ENCODE assay signal across 8 cellular contexts in genomic region chr15:90336705-90337141, GRCh38. TPM values are rescaled to one million over a fixed set of nuclear protein-coding genes. Genes with fewer than 3 reads are reported as not detected.
DNase-seq lines count a peak whose midpoint lies in the region; ATAC-seq and TF ChIP-seq lines count a peak whose summit lies in the region.

No MANE protein-coding gene starts in this region.

- no peaks in the 10 kb centered on the region for H3K36me3 ChIP-seq in BJ (ENCODE audit: control insufficient read depth, insufficient read depth, low read length)
- H3K36me3 ChIP-seq in Karpas-422 (ENCODE audit: insufficient read depth, low read length): no peaks in the 10 kb centered on the region

- H3K4me1 ChIP-seq in Karpas-422 (ENCODE audit: low read length): no peaks in the 10 kb centered on the region; the same call in 1 of the 2 replicates

- TF ChIP-seq CTCF in BJ (IDR thresholded peaks at IDR 0.05; ENCODE audit: insufficient read depth, low read depth, low read length): no peak

- H3K27me3 Mint-ChIP-seq in activated naive CD8-positive, alpha-beta T cell treated with anti-CD3 and anti-CD28 coated beads, Interleukin-2, amount 50 U/mL, for 24 hours: no peaks in the 10 kb centered on the region

- no peak overlapping the region for H3K9ac ChIP-seq in Karpas-422 (ENCODE audit: low read length)

- no peaks in the 10 kb centered on the region for H3K9me3 Mint-ChIP-seq in activated naive CD8-positive, alpha-beta T cell treated with anti-CD3 and anti-CD28 coated beads, Interleukin-2, amount 50 U/mL, for 24 hours

- H3K4me3 ChIP-seq in BJ (ENCODE audit: low read depth, low read length): no peak overlapping the region
- no peak overlapping the region for H3K4me3 ChIP-seq in Karpas-422 (ENCODE audit: low read length)

- no peak overlapping the region for H2AFZ ChIP-seq in Karpas-422 (ENCODE audit: low read length)

- H3K4me3 Mint-ChIP-seq in activated naive CD8-positive, alpha-beta T cell treated with anti-CD3 and anti-CD28 coated beads, Interleukin-2, amount 50 U/mL, for 24 hours: no peak overlapping the region

- no peaks in the 10 kb centered on the region for H3K9me3 ChIP-seq in Karpas-422 (ENCODE audit: low read length)

- no peaks in the 10 kb centered on the region for H3K27me3 ChIP-seq in BJ (ENCODE audit: control insufficient read depth, insufficient read depth, low read length)
- H3K27me3 ChIP-seq in Karpas-422 (ENCODE audit: low read length): no peaks in the 10 kb centered on the region

- H3K27ac ChIP-seq in Karpas-422 (ENCODE audit: low read length): no peak overlapping the region

- peak; percentile 46 for ATAC-seq in activated naive CD8-positive, alpha-beta T cell treated with anti-CD3 and anti-CD28 coated beads, Interleukin-2, amount 50 U/mL, for 24 hours
- ATAC-seq in HG02885 (IDR thresholded peaks at IDR 0.05; ENCODE audit: poor library complexity, unreplicated experiment): no peak

- H4K20me1 ChIP-seq in Karpas-422 (ENCODE audit: insufficient read depth, low read depth, low read length): no peaks in the 10 kb centered on the region

- peaks cover 7% of the 10 kb centered on the region for H3K4me1 Mint-ChIP-seq in activated naive CD8-positive, alpha-beta T cell treated with anti-CD3 and anti-CD28 coated beads, Interleukin-2, amount 50 U/mL, for 24 hours

- peak; percentile 63 for DNase-seq in BJ (ENCODE audit: low read depth)
- DNase-seq in Karpas-422: peak; percentile 47
- no peak for DNase-seq in activated naive CD8-positive, alpha-beta T cell treated with anti-CD3 and anti-CD28 coated beads, Interleukin-2, amount 50 U/mL, for 24 hours
- peak; percentile 42 for DNase-seq in kidney glomerular epithelial cell (lab: John Stamatoyannopoulos, UW)
- no peak for DNase-seq in NCI-H187 (lab: John Stamatoyannopoulos, UW)
- no peak for DNase-seq in NCI-H1417 treated with DMSO at 0.1 percent for 48 hours (lab: John Stamatoyannopoulos, UW)
- DNase-seq in HK-2 (ENCODE audit: unreplicated experiment): no peak

- no peaks in the 10 kb centered on the region for H3K79me2 ChIP-seq in Karpas-422 (ENCODE audit: low read length)

- POLR2A ChIA-PET in BJ (lab: Charles Lee): no interaction called here

- no peak overlapping the region for H3K27ac Mint-ChIP-seq in activated naive CD8-positive, alpha-beta T cell treated with anti-CD3 and anti-CD28 coated beads, Interleukin-2, amount 50 U/mL, for 24 hours

- no peak overlapping the region for H3K4me2 ChIP-seq in Karpas-422 (ENCODE audit: low read depth, low read length, poor library complexity, severe bottlenecking)

- no peaks in the 10 kb centered on the region for H3K9me2 ChIP-seq in Karpas-422 (replicated peaks; ENCODE audit: insufficient read depth, low read length)

- H3K36me3 Mint-ChIP-seq in activated naive CD8-positive, alpha-beta T cell treated with anti-CD3 and anti-CD28 coated beads, Interleukin-2, amount 50 U/mL, for 24 hours (ENCODE audit: low read depth): no peaks in the 10 kb centered on the region

- CTCF ChIA-PET in BJ (lab: Yijun Ruan, JAX): interaction anchor here (0.7 to 2.5 kb wide), 6 partner anchors 8 to 172 kb away, joined by 3 to 18 read pairs (median 4); no protein-coding TSS in a partner anchor

RNA-seq across cellular contexts. Expression of gene ZNF774, which starts 15.4 kb away (rescaled TPM):
- polyA plus RNA-seq in BJ (2011; rRNA removed): 0.54 and 1.6 TPM in 2 replicates
- 0.47 and 0.67 TPM in 2 replicates for polyA minus RNA-seq in BJ (2011; rRNA and poly(A)+ RNA removed)
- total RNA-seq in Karpas-422 (2014; rRNA removed; shearing (Covaris generic); ENCODE audit: low replicate concordance): 0.34 and 0.79 TPM in 2 replicates

RNA-seq across cellular contexts. Expression of gene IQGAP1, which starts 51.3 kb away (rescaled TPM):
- polyA plus RNA-seq in BJ (2011; rRNA removed): 88.7 and 137 TPM in 2 replicates
- 164 and 170 TPM in 2 replicates for polyA minus RNA-seq in BJ (2011; rRNA and poly(A)+ RNA removed)
- 122 and 145 TPM in 2 replicates for total RNA-seq in Karpas-422 (2014; rRNA removed; shearing (Covaris generic); ENCODE audit: low replicate concordance)

Comparison
In these comparisons a context has a peak if more than half of its experiments do, and no peak if none do; other contexts are left out.
1. DNase-seq: peak in BJ (single experiment), Karpas-422 (single experiment) and kidney glomerular epithelial cell (single experiment); none in activated naive CD8-positive, alpha-beta T cell treated with anti-CD3 and anti-CD28 coated beads, Interleukin-2, amount 50 U/mL, for 24 hours (single experiment), NCI-H187 (0 of 2), NCI-H1417 treated with DMSO at 0.1 percent for 48 hours (single experiment) and HK-2 (single experiment).